In genomic region chr5:137453476-137454080, GRCh38 we compare ENCODE assay signal across 12 cellular contexts. TPM values are rescaled to one million over a fixed set of nuclear protein-coding genes. Genes with fewer than 3 reads are reported as not detected.
DNase-seq lines count a peak whose midpoint lies in the region; ATAC-seq and TF ChIP-seq lines count a peak whose summit lies in the region.
"Had no signal": no experiment of that assay in that cellular context is flagged by ENCODE, and none has a peak within 500 bp of the region (broad histone marks: within the 10 kb centered on the region; RNA-seq: fewer than 3 reads in every experiment).

No MANE protein-coding gene starts in this region.

- peak; percentile 89 for DNase-seq in GM23338 (ENCODE audit: low spot score)
- DNase-seq in NCI-H226 = peak; percentile 21
- peak; percentile 71 to 72 for DNase-seq in cardiac fibroblast (ENCODE audit: low read depth in 2 of 2)
- peak; percentile 16 for DNase-seq in mesenchymal stem cell
- DNase-seq in progenitor cell of endocrine pancreas (ENCODE audit: low spot score, unreplicated experiment) = no peak
- DNase-seq in HuH-7.5 (ENCODE audit: low spot score) = no peak
- no peak for DNase-seq in activated gamma-delta T cell treated with Interleukin-2 at 50 U/mL for 16 hours
- DNase-seq: activated CD8-positive, alpha-beta memory T cell treated with anti-CD3 and anti-CD28 coated beads, Interleukin-2, amount 50 U/mL, for 48 hours; effector memory CD8-positive, alpha-beta T cell; naive thymus-derived CD8-positive, alpha-beta T cell had no signal

- H3K79me1 ChIP-seq in mesenchymal stem cell (replicated peaks; ENCODE audit: low read length, poor library complexity, severe bottlenecking) = no peaks in the 10 kb centered on the region

- H3K18ac ChIP-seq in mesenchymal stem cell (ENCODE audit: low read depth in 1 of 2, low read length in 2 of 2) = no peak overlapping the region

- H3K27ac ChIP-seq in GM23338 (ENCODE audit: low read depth) (no peak overlapping the region), mesenchymal stem cell (ENCODE audit: low read length, poor library complexity, severe bottlenecking) (no peak overlapping the region)

- no peak overlapping the region for H2AK5ac ChIP-seq in mesenchymal stem cell (ENCODE audit: low read length, severe bottlenecking)

- no peaks in the 10 kb centered on the region for H3K79me2 ChIP-seq in GM23338 (replicated peaks; ENCODE audit: insufficient read depth)

- H3K9me3 Mint-ChIP-seq in GM23338 = no peaks in the 10 kb centered on the region
- no peaks in the 10 kb centered on the region for H3K9me3 Mint-ChIP-seq in progenitor cell of endocrine pancreas (ENCODE audit: low read depth)

- peak; percentile 72 for ATAC-seq in GM23338
- no peak for ATAC-seq in HG02885 (IDR thresholded peaks at IDR 0.05; ENCODE audit: poor library complexity, unreplicated experiment)
- ATAC-seq: effector memory CD8-positive, alpha-beta T cell; naive thymus-derived CD8-positive, alpha-beta T cell; Panc1 had no signal

- H3K27ac Mint-ChIP-seq in GM23338 (no peak overlapping the region), progenitor cell of endocrine pancreas (no peak overlapping the region)
- H3K27ac Mint-ChIP-seq: effector memory CD8-positive, alpha-beta T cell; naive thymus-derived CD8-positive, alpha-beta T cell had no signal

- H2BK15ac ChIP-seq in mesenchymal stem cell (ENCODE audit: low read depth, poor library complexity, severe bottlenecking) = no peak overlapping the region

- no peaks in the 10 kb centered on the region for H3F3A ChIP-seq in GM23338 (replicated peaks; ENCODE audit: low read depth)

- H3K14ac ChIP-seq in mesenchymal stem cell (ENCODE audit: low read length in 2 of 2) = no peak overlapping the region

- no peaks in the 10 kb centered on the region for H3K9me2 ChIP-seq in GM23338 (ENCODE audit: insufficient read depth)

- H3K4me3 Mint-ChIP-seq in GM23338 = no peak overlapping the region
- H3K4me3 Mint-ChIP-seq in progenitor cell of endocrine pancreas (ENCODE audit: low read depth) = no peak overlapping the region
- H3K4me3 Mint-ChIP-seq: effector memory CD8-positive, alpha-beta T cell; naive thymus-derived CD8-positive, alpha-beta T cell had no signal

- TF ChIP-seq CTCF in GM23338 (conservative IDR thresholded peaks at IDR 0.05; ENCODE audit: low read depth in 2 of 2) = no peak
- TF ChIP-seq CTCF in cardiac fibroblast (IDR thresholded peaks at IDR 0.05; ENCODE audit: low read depth, low read length) = no peak
- no peak for TF ChIP-seq CTCF in progenitor cell of endocrine pancreas (IDR thresholded peaks at IDR 0.05; ENCODE audit: unreplicated experiment)

- H3K9ac ChIP-seq in mesenchymal stem cell (ENCODE audit: low read length) = no peak overlapping the region

- H3K4me2 ChIP-seq in GM23338 (no peak overlapping the region), mesenchymal stem cell (ENCODE audit: low read length, poor library complexity, severe bottlenecking) (no peak overlapping the region)

- H3K36me3 Mint-ChIP-seq in GM23338 (ENCODE audit: low read depth) (no peaks in the 10 kb centered on the region), progenitor cell of endocrine pancreas (ENCODE audit: insufficient read depth) (no peaks in the 10 kb centered on the region)
- H3K36me3 Mint-ChIP-seq: naive thymus-derived CD8-positive, alpha-beta T cell had no signal

- H4K8ac ChIP-seq in mesenchymal stem cell (ENCODE audit: low read length) = no peak overlapping the region

- H3K4me3 ChIP-seq in GM23338 (no peak overlapping the region), cardiac fibroblast (replicated peaks in 1 of 2; ENCODE audit: low read depth in 2 of 2, low read length in 2 of 2) (no peak overlapping the region), mesenchymal stem cell (ENCODE audit: insufficient read depth in 1 of 2, low read depth in 1 of 2, low read length in 2 of 2) (no peak overlapping the region)

- H3K4me1 ChIP-seq in GM23338 (ENCODE audit: insufficient read depth) (no peaks in the 10 kb centered on the region), mesenchymal stem cell (ENCODE audit: control insufficient read depth, insufficient read depth, low read depth, low read length) (no peaks in the 10 kb centered on the region)

- no peaks in the 10 kb centered on the region for H3K36me3 ChIP-seq in GM23338 (ENCODE audit: insufficient read depth)
- H3K36me3 ChIP-seq in mesenchymal stem cell (ENCODE audit: control insufficient read depth in 1 of 2, insufficient read depth in 2 of 2, low read depth in 1 of 2, low read length in 2 of 2) = peaks cover 0 to 18% of the 10 kb centered on the region in 2 experiments

- H3K9me3 ChIP-seq in mesenchymal stem cell (ENCODE audit: control insufficient read depth, low read length) = no peaks in the 10 kb centered on the region

- no peak overlapping the region for H2BK5ac ChIP-seq in mesenchymal stem cell (ENCODE audit: low read depth, low read length, poor library complexity, severe bottlenecking)

- H2AFZ ChIP-seq in GM23338 (no peak overlapping the region), mesenchymal stem cell (ENCODE audit: low read depth, low read length) (no peak overlapping the region)

- no peaks in the 10 kb centered on the region for H3K4me1 Mint-ChIP-seq in GM23338
- H3K4me1 Mint-ChIP-seq in progenitor cell of endocrine pancreas (ENCODE audit: low read depth) = no peaks in the 10 kb centered on the region
- H3K4me1 Mint-ChIP-seq: naive thymus-derived CD8-positive, alpha-beta T cell had no signal

- H3K27me3 Mint-ChIP-seq in GM23338 (ENCODE audit: insufficient read depth, low read depth, poor library complexity) = peaks cover 3% of the 10 kb centered on the region
- H3K27me3 Mint-ChIP-seq in progenitor cell of endocrine pancreas = peaks cover 28% of the 10 kb centered on the region

- no peak overlapping the region for H3K4ac ChIP-seq in mesenchymal stem cell (ENCODE audit: low read depth in 1 of 2, low read length in 2 of 2)

- 78% methylated on average over 4 of the region's 6 CpGs for WGBS in mesenchymal stem cell

- no peak overlapping the region for H2BK120ac ChIP-seq in mesenchymal stem cell (ENCODE audit: low read depth, low read length)

- no peak overlapping the region for H3K23ac ChIP-seq in mesenchymal stem cell (ENCODE audit: low read length in 2 of 2)

- H4K91ac ChIP-seq in mesenchymal stem cell (ENCODE audit: low read length) = no peak overlapping the region

- no peaks in the 10 kb centered on the region for H3K27me3 ChIP-seq in GM23338 (ENCODE audit: insufficient read depth)
- no peaks in the 10 kb centered on the region for H3K27me3 ChIP-seq in mesenchymal stem cell (ENCODE audit: control insufficient read depth in 1 of 2, insufficient read depth in 1 of 2, low read length in 2 of 2)

- H4K20me1 ChIP-seq in GM23338 (replicated peaks; ENCODE audit: insufficient read depth) = no peaks in the 10 kb centered on the region

- H2BK12ac ChIP-seq in mesenchymal stem cell (ENCODE audit: low read length in 2 of 2) = no peak overlapping the region

TF ChIP-seq in GM23338, 12 proteins besides CTCF, POLR2A, EP300 and RAD21:
- TF ChIP-seq ETS1 (IDR thresholded peaks at IDR 0.05) (no peak), CREB1 (CRISPR knock-in tag; IDR thresholded peaks at IDR 0.05; ENCODE audit: low read depth) (no peak), NANOG (IDR thresholded peaks at IDR 0.05; ENCODE audit: borderline replicate concordance) (no peak)
- TF ChIP-seq, protein P1, sequence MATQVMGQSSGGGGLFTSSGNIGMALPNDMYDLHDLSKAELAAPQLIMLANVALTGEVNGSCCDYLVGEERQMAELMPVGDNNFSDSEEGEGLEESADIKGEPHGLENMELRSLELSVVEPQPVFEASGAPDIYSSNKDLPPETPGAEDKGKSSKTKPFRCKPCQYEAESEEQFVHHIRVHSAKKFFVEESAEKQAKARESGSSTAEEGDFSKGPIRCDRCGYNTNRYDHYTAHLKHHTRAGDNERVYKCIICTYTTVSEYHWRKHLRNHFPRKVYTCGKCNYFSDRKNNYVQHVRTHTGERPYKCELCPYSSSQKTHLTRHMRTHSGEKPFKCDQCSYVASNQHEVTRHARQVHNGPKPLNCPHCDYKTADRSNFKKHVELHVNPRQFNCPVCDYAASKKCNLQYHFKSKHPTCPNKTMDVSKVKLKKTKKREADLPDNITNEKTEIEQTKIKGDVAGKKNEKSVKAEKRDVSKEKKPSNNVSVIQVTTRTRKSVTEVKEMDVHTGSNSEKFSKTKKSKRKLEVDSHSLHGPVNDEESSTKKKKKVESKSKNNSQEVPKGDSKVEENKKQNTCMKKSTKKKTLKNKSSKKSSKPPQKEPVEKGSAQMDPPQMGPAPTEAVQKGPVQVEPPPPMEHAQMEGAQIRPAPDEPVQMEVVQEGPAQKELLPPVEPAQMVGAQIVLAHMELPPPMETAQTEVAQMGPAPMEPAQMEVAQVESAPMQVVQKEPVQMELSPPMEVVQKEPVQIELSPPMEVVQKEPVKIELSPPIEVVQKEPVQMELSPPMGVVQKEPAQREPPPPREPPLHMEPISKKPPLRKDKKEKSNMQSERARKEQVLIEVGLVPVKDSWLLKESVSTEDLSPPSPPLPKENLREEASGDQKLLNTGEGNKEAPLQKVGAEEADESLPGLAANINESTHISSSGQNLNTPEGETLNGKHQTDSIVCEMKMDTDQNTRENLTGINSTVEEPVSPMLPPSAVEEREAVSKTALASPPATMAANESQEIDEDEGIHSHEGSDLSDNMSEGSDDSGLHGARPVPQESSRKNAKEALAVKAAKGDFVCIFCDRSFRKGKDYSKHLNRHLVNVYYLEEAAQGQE (IDR thresholded peaks at IDR 0.05; ENCODE audit: unreplicated experiment) = peak; percentile 86
TF ChIP-seq in GM23338: peak in this region for 1.

RNA-seq across cellular contexts. Expression of gene SPOCK1, which starts 45.5 kb away (rescaled TPM):
- 10.5 and 17.2 TPM in 2 replicates for total RNA-seq in GM23338 (2014; rRNA removed; shearing (Covaris generic))
- polyA plus RNA-seq in GM23338 (2016; fragmentation: Nextera tagmentation; extraction: Ambion mirVana) = 6.9 and 8.2 TPM in 2 replicates
- polyA plus RNA-seq in mesenchymal stem cell (2013, experiment 1 of 2) = 0.29 TPM
- 0.22 TPM for polyA plus RNA-seq in mesenchymal stem cell (2013, experiment 2 of 2)
- 32.9 and 41.4 TPM in 2 replicates for total RNA-seq in progenitor cell of endocrine pancreas
- total RNA-seq: naive thymus-derived CD8-positive, alpha-beta T cell had no signal
- polyA plus RNA-seq: naive thymus-derived CD8-positive, alpha-beta T cell had no signal

Comparison
In these comparisons a context has a peak if more than half of its experiments do, and no peak if none do; other contexts are left out.
1. DNase-seq: peak in GM23338 (single experiment), NCI-H226 (single experiment), cardiac fibroblast (2 of 2) and mesenchymal stem cell (single experiment); none in progenitor cell of endocrine pancreas (single experiment), HuH-7.5 (single experiment) and activated gamma-delta T cell treated with Interleukin-2 at 50 U/mL for 16 hours (single experiment).